Comparison of ENCODE assay signal across 13 cellular contexts in the genomic region with DNA sequence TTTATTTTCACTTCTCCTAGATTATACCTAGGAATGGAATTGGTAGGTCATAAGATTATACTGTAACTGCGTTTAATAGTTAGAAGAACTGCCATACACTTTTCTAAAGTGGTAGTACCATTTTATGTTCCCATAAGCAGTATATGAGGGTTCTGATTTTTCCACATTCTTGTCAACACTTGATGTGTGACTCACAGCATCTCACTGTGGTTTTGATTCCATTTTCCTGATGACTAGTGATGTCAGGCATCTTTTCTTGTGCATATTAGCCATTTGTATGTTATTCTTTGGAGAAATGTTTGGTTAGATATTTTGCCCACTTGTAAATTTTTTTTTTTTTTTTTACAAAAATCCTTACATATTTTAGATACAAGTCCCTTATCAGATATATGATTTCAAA. TPM values are rescaled to one million over a fixed set of nuclear protein-coding genes. Genes with fewer than 3 reads are reported as not detected.
DNase-seq lines count a peak whose midpoint lies in the region; ATAC-seq, FAIRE-seq and TF ChIP-seq lines count a peak whose summit lies in the region.
"Had no signal": no experiment of that assay in that cellular context is flagged by ENCODE, and none has a peak within 500 bp of the region (broad histone marks: within the 10 kb centered on the region; RNA-seq: fewer than 3 reads in every experiment).

No MANE protein-coding gene starts in this region.

- H3K36me3 ChIP-seq in HepG2 (replicated peaks in 1 of 2; ENCODE audit: control insufficient read depth in 1 of 2, insufficient read depth in 2 of 2, low read length in 2 of 2) (peaks cover 9 to 41% of the 10 kb centered on the region in 2 experiments), right lobe of liver (peaks cover 0 to 2% (median 0%) of the 10 kb centered on the region in 4 donors)

- peaks cover 10% of the 10 kb centered on the region for H3K23me2 ChIP-seq in H9 (ENCODE audit: insufficient read length, low read depth, low read length, poor library complexity, severe bottlenecking)

- in situ Hi-C loops in HepG2 (cut with HindIII; ENCODE audit: extremely low pct_ligation_motif_present, low pct_unique_long_range_greater_than_20kb) = no loop called here

- no peak overlapping the region for H4K5ac ChIP-seq in H9 (ENCODE audit: insufficient read length, low read depth, low read length)

- H2AK5ac ChIP-seq in H9 (ENCODE audit: insufficient read length, low read length) = no peak overlapping the region

- peaks cover 39 to 60% (median 54%) of the 10 kb centered on the region in 3 experiments; a peak in 6 of 7 replicates for H3K36me3 Mint-ChIP-seq in H9 (ENCODE audit: insufficient read depth in 1 of 3, low read depth in 3 of 3)

- 98% methylated on average over 1 of the region's 1 CpG for WGBS in HepG2 (ENCODE audit: low lambda C conversion rate)
- 100% methylated on average over 1 of the region's 1 CpG for WGBS in right lobe of liver (ENCODE audit: insufficient coverage, low coverage, low lambda C conversion rate, missing lambda C conversion rate)
- no CpG with 5 or more reads among the region's 1 CpG for WGBS in H9 (ENCODE audit: extremely low coverage, insufficient read length, low lambda C conversion rate)

- no peak overlapping the region for H3K4me2 ChIP-seq in HepG2 (ENCODE audit: low read depth, low read length)
- no peak overlapping the region for H3K4me2 ChIP-seq in H9 (ENCODE audit: insufficient read depth, insufficient read length, low read length)

- FAIRE-seq in HepG2 (lab: Jason Lieb, UNC) = no peak

- H3K4ac ChIP-seq in H9 (ENCODE audit: low read depth, low read length) = no peak overlapping the region

- no peak overlapping the region for H4K8ac ChIP-seq in H9 (replicated peaks; ENCODE audit: insufficient read length, low read depth, low read length)

- H3K79me1 ChIP-seq in H9 (ENCODE audit: insufficient read depth, low read depth, low read length, poor library complexity, severe bottlenecking) = no peaks in the 10 kb centered on the region

- no peak for ATAC-seq in HepG2
- no peak for ATAC-seq in right lobe of liver
- ATAC-seq: esophagus mucosa; stimulated activated effector memory CD8-positive, alpha-beta T cell treated with anti-CD3 and anti-CD28 coated beads, Interleukin-12 subunit alpha, Interleukin-12 subunit beta, amount 100 ng/mL, for 72 hours had no signal

- no peak overlapping the region for H3K23ac ChIP-seq in H9 (ENCODE audit: insufficient read length, low read depth, low read length)

- H2BK20ac ChIP-seq in H9 (ENCODE audit: low read depth, low read length, poor library complexity, severe bottlenecking) = no peak overlapping the region

- H3K4me1 ChIP-seq in HepG2 (ENCODE audit: insufficient read depth, low read length) = peaks cover 58% of the 10 kb centered on the region
- peaks cover 0 to 12% (median 3%) of the 10 kb centered on the region in 4 donors for H3K4me1 ChIP-seq in right lobe of liver
- peaks cover 2% of the 10 kb centered on the region; the same call in 1 of the 2 replicates for H3K4me1 ChIP-seq in H9 (ENCODE audit: insufficient read depth, low read length)

- TF ChIP-seq RAD21 in HepG2 (CRISPR knock-in tag; IDR thresholded peaks at IDR 0.05) = no peak

- no TSS peak for BruUV-seq in HepG2 (replicated peaks; lab: Mats Ljungman, UMichigan)

- H2BK120ac ChIP-seq in H9 (ENCODE audit: low read depth, low read length, poor library complexity, severe bottlenecking) = no peak overlapping the region

- H3K9ac ChIP-seq in HepG2 (ENCODE audit: insufficient read depth, low read depth, low read length) (no peak overlapping the region), H9 (ENCODE audit: extremely low read depth, insufficient read length, low read length) (no peak overlapping the region)
- H3K9ac ChIP-seq: BLaER1 had no signal

- H3K18ac ChIP-seq in H9 (ENCODE audit: insufficient read length, low read depth, low read length) = no peak overlapping the region

- no peak overlapping the region for H2BK12ac ChIP-seq in H9 (ENCODE audit: insufficient read length, low read depth, low read length)

- H3T11ph ChIP-seq in H9 (ENCODE audit: low read length) = no peak overlapping the region

- POLR2A ChIA-PET in HepG2 (lab: Yijun Ruan, JAX) (interaction anchor here (1.1 kb wide), 1 partner anchor 508 kb away, joined by 3 read pairs; no protein-coding TSS in a partner anchor), RWPE1 (lab: Yijun Ruan, JAX; ENCODE audit: low non-redundant PET) (interaction anchor here (0.5 to 0.6 kb wide), 2 partner anchors 74 to 459 kb away, joined by 3 read pairs; no protein-coding TSS in a partner anchor)

- no peak overlapping the region for H3K56ac ChIP-seq in H9 (ENCODE audit: insufficient read length, low read depth, low read length)

- H3K27me3 ChIP-seq in HepG2 (ENCODE audit: control insufficient read depth in 1 of 2, insufficient read depth in 2 of 2, low read length in 2 of 2) = no peaks in the 10 kb centered on the region; a peak in 1 of 5 replicates
- H3K27me3 ChIP-seq in right lobe of liver = no peaks in the 10 kb centered on the region
- no peaks in the 10 kb centered on the region for H3K27me3 ChIP-seq in H9 (ENCODE audit: insufficient read depth, low read length)
- H3K27me3 ChIP-seq: BLaER1 had no signal

- H3K4me3 ChIP-seq in HepG2 (replicated peaks in 1 of 3; ENCODE audit: insufficient read depth in 1 of 3, low read depth in 2 of 3, low read length in 3 of 3) = no peak overlapping the region
- no peak overlapping the region for H3K4me3 ChIP-seq in right lobe of liver
- H3K4me3 ChIP-seq: BLaER1 had no signal

- H3K9me3 ChIP-seq in HepG2 (ENCODE audit: low read length) (no peaks in the 10 kb centered on the region), right lobe of liver (no peaks in the 10 kb centered on the region), H9 (ENCODE audit: control insufficient read depth, low read depth, low read length) (no peaks in the 10 kb centered on the region)

- CTCF ChIA-PET in HepG2 (lab: Yijun Ruan, JAX; ENCODE audit: low intra/inter-chr PET ratio, low total read pairs) (no interaction called here), RWPE1 (lab: Yijun Ruan, JAX) (no interaction called here)

- no peak overlapping the region for H2BK5ac ChIP-seq in H9 (ENCODE audit: insufficient read length, low read length)

- no peak overlapping the region for H2BK15ac ChIP-seq in H9 (ENCODE audit: low read depth, low read length)

- H4K20me1 ChIP-seq in HepG2 (ENCODE audit: insufficient read depth, low read length) (no peaks in the 10 kb centered on the region), H9 (ENCODE audit: control insufficient read depth, insufficient read depth, insufficient read length) (no peaks in the 10 kb centered on the region)
- H4K20me1 ChIP-seq: BLaER1 had no signal

- H3K9me3 Mint-ChIP-seq in H9 = no peaks in the 10 kb centered on the region
- H3K9me3 Mint-ChIP-seq: stimulated activated effector memory CD8-positive, alpha-beta T cell treated with anti-CD3 and anti-CD28 coated beads, Interleukin-12 subunit alpha, Interleukin-12 subunit beta, amount 100 ng/mL, for 72 hours had no signal

- no peak for TF ChIP-seq CTCF in HepG2 (CRISPR knock-in tag; IDR thresholded peaks at IDR 0.05)
- TF ChIP-seq CTCF in right lobe of liver (IDR thresholded peaks at IDR 0.05) = no peak
- no peak for TF ChIP-seq CTCF in RWPE1 (conservative IDR thresholded peaks at IDR 0.05; ENCODE audit: low read depth)
- TF ChIP-seq CTCF in H9 (conservative IDR thresholded peaks at IDR 0.05) = no peak

- H4K91ac ChIP-seq in H9 (ENCODE audit: insufficient read length, low read depth, low read length) = no peak overlapping the region

- TF ChIP-seq EP300 in HepG2 (IDR thresholded peaks at IDR 0.05; ENCODE audit: low read depth in 2 of 2, low read length in 2 of 2) = no peak
- no peak for TF ChIP-seq EP300 in HepG2 (CRISPR knock-in tag; IDR thresholded peaks at IDR 0.05; ENCODE audit: borderline replicate concordance)

- H3K27ac ChIP-seq in HepG2 (ENCODE audit: extremely low read length, insufficient read depth, low read length) = no peak overlapping the region
- no peak overlapping the region for H3K27ac ChIP-seq in right lobe of liver
- H3K27ac ChIP-seq in RWPE1 = peak overlapping the region; percentile 49; the same call in 1 of the 2 replicates
- H3K27ac ChIP-seq in H9 (ENCODE audit: insufficient read length, low read depth, low read length) = no peak overlapping the region
- H3K27ac ChIP-seq: BLaER1 had no signal

- H3K4me3 Mint-ChIP-seq in H9 = no peak overlapping the region

- no peak overlapping the region for H3K14ac ChIP-seq in H9 (ENCODE audit: insufficient read depth, low read length)

- H3K27me3 Mint-ChIP-seq in H9 (ENCODE audit: low read depth) = no peaks in the 10 kb centered on the region

- H3K79me2 ChIP-seq in HepG2 (ENCODE audit: insufficient read depth, low read length) (peaks cover 65% of the 10 kb centered on the region), H9 (ENCODE audit: insufficient read depth, low read length) (no peaks in the 10 kb centered on the region; the same call in 1 of the 2 replicates)

- intact Hi-C loops in HepG2 (cut with micrococcal nuclease; ENCODE audit: unreplicated experiment) (no loop called here), right lobe of liver (cut with DNase I) (no loop called here), posterior vena cava (cut with DNase I) (loop anchor here in 1 of 2 donors (10.0 kb wide), 1 partner anchor 462 kb away; no protein-coding TSS in a partner anchor)

- DNase-seq in HepG2 (ENCODE audit: low spot score) (no peak), right lobe of liver (no peak), RWPE1 (ENCODE audit: low spot score) (peak; percentile 47), fibroblast of peridontal ligament (ENCODE audit: extremely low read depth) (peak; percentile 77), OCI-M1 (lab: John Stamatoyannopoulos, UW) (no peak), H9 (no peak), HK-2 (ENCODE audit: unreplicated experiment) (no peak), posterior vena cava (ENCODE audit: low spot score) (no peak)
- DNase-seq: anterior cingulate cortex had no signal

- no peak overlapping the region for H3K27ac Mint-ChIP-seq in H9
- H3K27ac Mint-ChIP-seq: nephron; stimulated activated effector memory CD8-positive, alpha-beta T cell treated with anti-CD3 and anti-CD28 coated beads, Interleukin-12 subunit alpha, Interleukin-12 subunit beta, amount 100 ng/mL, for 72 hours had no signal

- no peak for TF ChIP-seq POLR2A in HepG2 (IDR thresholded peaks at IDR 0.05; ENCODE audit: insufficient read depth in 1 of 2, low read depth in 2 of 2, low read length in 2 of 2)
- no peak for TF ChIP-seq POLR2A in right lobe of liver (IDR thresholded peaks at IDR 0.05)

- H3K4me1 Mint-ChIP-seq in H9 = peaks cover 29 to 32% of the 10 kb centered on the region in 2 experiments

- H2AFZ ChIP-seq in HepG2 (ENCODE audit: low read length) (no peak overlapping the region), H9 (ENCODE audit: low read length) (no peak overlapping the region)

RNA-seq across cellular contexts. Expression of a gene that starts 2.3 kb away (rescaled TPM):
- total RNA-seq in HepG2 (2016; rRNA removed; fragmentation: Illumina TruSeq; extraction: Trizol) (30.0 and 35.3 TPM in 2 replicates), right lobe of liver (1 to 10 TPM; 5.5 to 8.1 (median 6.9) TPM), H9 (2021) (25.5 and 28.1 TPM in 2 replicates), posterior vena cava (10 to 100 TPM; 19.2 TPM)
- total RNA-seq in HepG2 (2016; cell fraction: cytosol; rRNA removed; fragmentation: Illumina TruSeq; extraction: Trizol; ENCODE audit: low read depth) = 26.5 and 32.7 TPM in 2 replicates
- 30.5 and 35.1 TPM in 2 replicates for total RNA-seq in HepG2 (2016; cell fraction: insoluble cytoplasmic fraction; rRNA removed; fragmentation: Illumina TruSeq; extraction: Trizol)
- 21.8 and 25.2 TPM in 2 replicates for total RNA-seq in HepG2 (2016; cell fraction: membrane; rRNA removed; fragmentation: Illumina TruSeq; extraction: Trizol)
- 44.6 and 46.6 TPM in 2 replicates for total RNA-seq in HepG2 (2016; cell fraction: nucleus; rRNA removed; fragmentation: Illumina TruSeq; extraction: Trizol)
- polyA plus RNA-seq in HepG2 (2011; rRNA removed) = 13.7 and 13.8 TPM in 2 replicates
- 5.4 and 7.3 TPM in 2 replicates for polyA plus RNA-seq in HepG2 (2011; cell fraction: cytosol; rRNA removed)
- 14.2 and 21.4 TPM in 2 replicates for polyA plus RNA-seq in HepG2 (2011; cell fraction: nucleus; rRNA removed)
- polyA plus RNA-seq in HepG2 (2012) = 12.1 and 13.8 TPM in 2 replicates
- polyA plus RNA-seq in HepG2 (2016; cell fraction: cytosol; fragmentation: Illumina TruSeq; extraction: Trizol; ENCODE audit: low read depth) = 2.4 and 2.6 TPM in 2 replicates
- 23.4 and 23.9 TPM in 2 replicates for polyA plus RNA-seq in HepG2 (2016; cell fraction: insoluble cytoplasmic fraction; fragmentation: Illumina TruSeq; extraction: Trizol; ENCODE audit: low read depth)
- 6.3 and 7.2 TPM in 2 replicates for polyA plus RNA-seq in HepG2 (2016; cell fraction: membrane; fragmentation: Illumina TruSeq; extraction: Trizol; ENCODE audit: low read depth)
- 43.8 and 46.2 TPM in 2 replicates for polyA plus RNA-seq in HepG2 (2016; cell fraction: nucleus; fragmentation: Illumina TruSeq; extraction: Trizol; ENCODE audit: insufficient read depth, low read depth)
- 5.9 and 15.8 TPM in 2 replicates for polyA minus RNA-seq in HepG2 (2011; rRNA and poly(A)+ RNA removed; ENCODE audit: low replicate concordance)
- polyA minus RNA-seq in HepG2 (2011; cell fraction: cytosol; rRNA and poly(A)+ RNA removed) = 14.3 and 20.7 TPM in 2 replicates
- polyA minus RNA-seq in HepG2 (2011; cell fraction: nucleus; rRNA and poly(A)+ RNA removed) = 64.5 and 78.1 TPM in 2 replicates

RNA-seq across cellular contexts. Expression of a gene that starts 2.5 kb away (rescaled TPM):
- total RNA-seq in HepG2 (2016; rRNA removed; fragmentation: Illumina TruSeq; extraction: Trizol) (68.2 and 89.8 TPM in 2 replicates), right lobe of liver (10 to 100 TPM in 2 of 6 experiments, 1 to 10 TPM in 4; 6.5 to 13.8 (median 9.5) TPM), H9 (2021) (40.9 and 44.7 TPM in 2 replicates), posterior vena cava (10 to 100 TPM; 19.8 to 27.2 TPM)
- total RNA-seq in HepG2 (2016; cell fraction: cytosol; rRNA removed; fragmentation: Illumina TruSeq; extraction: Trizol; ENCODE audit: low read depth) = 58.1 and 65.6 TPM in 2 replicates
- 68.4 and 92.8 TPM in 2 replicates for total RNA-seq in HepG2 (2016; cell fraction: insoluble cytoplasmic fraction; rRNA removed; fragmentation: Illumina TruSeq; extraction: Trizol)
- total RNA-seq in HepG2 (2016; cell fraction: membrane; rRNA removed; fragmentation: Illumina TruSeq; extraction: Trizol) = 43.4 and 53.8 TPM in 2 replicates
- total RNA-seq in HepG2 (2016; cell fraction: nucleus; rRNA removed; fragmentation: Illumina TruSeq; extraction: Trizol) = 39.4 and 45.4 TPM in 2 replicates
- polyA plus RNA-seq in HepG2 (2011; rRNA removed) = 9.9 and 18.6 TPM in 2 replicates
- polyA plus RNA-seq in HepG2 (2011; cell fraction: cytosol; rRNA removed) = 6.5 and 8.9 TPM in 2 replicates
- polyA plus RNA-seq in HepG2 (2011; cell fraction: nucleus; rRNA removed) = 7.2 and 8.0 TPM in 2 replicates
- 10.5 and 21.7 TPM in 2 replicates for polyA plus RNA-seq in HepG2 (2012)
- polyA plus RNA-seq in HepG2 (2016; cell fraction: cytosol; fragmentation: Illumina TruSeq; extraction: Trizol; ENCODE audit: low read depth) = 14.6 and 19.9 TPM in 2 replicates
- 57.8 and 61.8 TPM in 2 replicates for polyA plus RNA-seq in HepG2 (2016; cell fraction: insoluble cytoplasmic fraction; fragmentation: Illumina TruSeq; extraction: Trizol; ENCODE audit: low read depth)
- 29.4 and 30.5 TPM in 2 replicates for polyA plus RNA-seq in HepG2 (2016; cell fraction: membrane; fragmentation: Illumina TruSeq; extraction: Trizol; ENCODE audit: low read depth)
- 50.6 and 52.1 TPM in 2 replicates for polyA plus RNA-seq in HepG2 (2016; cell fraction: nucleus; fragmentation: Illumina TruSeq; extraction: Trizol; ENCODE audit: insufficient read depth, low read depth)
- polyA minus RNA-seq in HepG2 (2011; rRNA and poly(A)+ RNA removed; ENCODE audit: low replicate concordance) = 12.2 and 23.7 TPM in 2 replicates
- 16.2 and 17.8 TPM in 2 replicates for polyA minus RNA-seq in HepG2 (2011; cell fraction: cytosol; rRNA and poly(A)+ RNA removed)
- polyA minus RNA-seq in HepG2 (2011; cell fraction: nucleus; rRNA and poly(A)+ RNA removed) = 30.9 and 35.8 TPM in 2 replicates

Comparison
In these comparisons a context has a peak if more than half of its experiments do, and no peak if none do; other contexts are left out.
1. DNase-seq: peak in RWPE1 (single experiment) and fibroblast of peridontal ligament (single experiment); none in HepG2 (single experiment), right lobe of liver (0 of 3), OCI-M1 (single experiment), H9 (single experiment), HK-2 (single experiment) and posterior vena cava (single experiment).